In genomic region chr9:70566066-70566465, GRCh38 we compare ENCODE assay signal across 1 cellular context.
TF ChIP-seq lines count a peak whose summit lies in the region.

No MANE protein-coding gene starts in this region.

TF ChIP-seq in H1, 55 proteins besides CTCF, POLR2A, EP300 and RAD21:
- no peak for TF ChIP-seq SIRT6 (IDR thresholded peaks at IDR 0.05; ENCODE audit: low read length)
- TF ChIP-seq POLR2AphosphoS5 (IDR thresholded peaks at IDR 0.05; ENCODE audit: low read depth, low read length), result no peak
- no peak for TF ChIP-seq SAP30 (IDR thresholded peaks at IDR 0.05; ENCODE audit: insufficient read depth, insufficient replicate concordance, low read length)
- TF ChIP-seq CTBP2 (IDR thresholded peaks at IDR 0.05; ENCODE audit: borderline replicate concordance, insufficient read depth, insufficient read length, low read length), result no peak
- TF ChIP-seq RNF2 (IDR thresholded peaks at IDR 0.05; ENCODE audit: borderline replicate concordance, low read depth, low read length, missing control alignments, poor library complexity, severe bottlenecking), result no peak
- no peak for TF ChIP-seq SP4 (IDR thresholded peaks at IDR 0.05; ENCODE audit: low read length)
- no peak for TF ChIP-seq PHF8 (conservative IDR thresholded peaks at IDR 0.05; ENCODE audit: low read depth, low read length)
